In genomic region chr12:76030378-76031080, GRCh38 we compare ENCODE assay signal across 8 cellular contexts. TPM values are rescaled to one million over a fixed set of nuclear protein-coding genes. Genes with fewer than 3 reads are reported as not detected.
DNase-seq lines count a peak whose midpoint lies in the region; FAIRE-seq and TF ChIP-seq lines count a peak whose summit lies in the region.

No MANE protein-coding gene starts in this region.

- BruUV-seq in mammary epithelial cell (replicated peaks; lab: Mats Ljungman, UMichigan): no TSS peak

- H3K4me2 ChIP-seq in mammary epithelial cell (ENCODE audit: insufficient read depth, low read depth, low read length): peak overlapping the region; percentile 24

- peaks cover 15% of the 10 kb centered on the region for H3K36me3 ChIP-seq in mammary epithelial cell (ENCODE audit: insufficient read depth, low read length)
- no peaks in the 10 kb centered on the region for H3K36me3 ChIP-seq in kidney (ENCODE audit: control insufficient read depth in 1 of 2, insufficient read depth in 2 of 2, low read length in 2 of 2)

- peaks cover 80% of the 10 kb centered on the region for H3K79me2 ChIP-seq in mammary epithelial cell (ENCODE audit: insufficient read depth, low read length)

- peak; percentile 48 for DNase-seq in EL
- DNase-seq in HT1080 (ENCODE audit: low read depth): peak; percentile 62
- DNase-seq in T-helper 9 cell: peak; percentile 37
- DNase-seq in mammary epithelial cell: no peak
- DNase-seq in kidney: peak; percentile 82
- DNase-seq in stimulated activated CD4-positive, alpha-beta T cell treated with anti-CD3 and anti-CD28 coated beads, Interleukin-1b, Interleukin-23, amount 100 ng/mL, for 4 hours (ENCODE audit: low read depth in 2 of 2): peak; percentile 35 to 41
- no peak for DNase-seq in D721Med (ENCODE audit: insufficient read length, low spot score)
- DNase-seq in GDM1 (lab: John Stamatoyannopoulos, UW): no peak

- FAIRE-seq in kidney (lab: Jason Lieb, UNC) (no peak), D721Med (lab: Jason Lieb, UNC) (no peak)

- no peaks in the 10 kb centered on the region for H3K27me3 ChIP-seq in mammary epithelial cell (ENCODE audit: insufficient read depth, low read length)

- CTCF ChIA-PET in mammary epithelial cell (lab: Charles Lee; ENCODE audit: low non-redundant PET): interaction anchor here (0.7 to 0.9 kb wide), 2 partner anchors 210 to 470 kb away, joined by 3 to 5 read pairs; no protein-coding TSS in a partner anchor

- dilution Hi-C loops in mammary epithelial cell (cut with HindIII; ENCODE audit: low sequenced_read_pairs): no loop called here

- no peaks in the 10 kb centered on the region for H3K9me3 ChIP-seq in mammary epithelial cell (replicated peaks; ENCODE audit: insufficient read depth, low read length)
- no peaks in the 10 kb centered on the region for H3K9me3 ChIP-seq in kidney (ENCODE audit: control insufficient read depth in 1 of 2, low read length in 2 of 2)

- peaks cover 12% of the 10 kb centered on the region for H3K4me1 ChIP-seq in mammary epithelial cell (ENCODE audit: insufficient read depth, low read length)
- peaks cover 0 to 6% of the 10 kb centered on the region in 2 donors for H3K4me1 ChIP-seq in kidney (ENCODE audit: control insufficient read depth in 1 of 2, insufficient read depth in 1 of 2, low read depth in 1 of 2, low read length in 2 of 2)

- H4K20me1 ChIP-seq in mammary epithelial cell (ENCODE audit: insufficient read depth, low read length): peaks cover 6% of the 10 kb centered on the region

- in situ Hi-C loops in mammary epithelial cell (cut with MboI; ENCODE audit: low sequenced_read_pairs in 2 of 2): loop anchor here in 1 of 2 donors (10.0 kb wide), 2 partner anchors 396 to 496 kb away; no protein-coding TSS in a partner anchor

- intact Hi-C loops in mammary epithelial cell (cut with micrococcal nuclease) (loop anchor here (1.0 to 10.0 kb wide), 8 partner anchors 318 to 698 kb away; partner anchors contain the start of genes BBS10, CAPS2, GLIPR1L1 and GLIPR1L2), kidney (cut with DNase I) (loop anchor here (10.0 kb wide), 1 partner anchor 506 kb away; no protein-coding TSS in a partner anchor)

- H3K9ac ChIP-seq in mammary epithelial cell (ENCODE audit: insufficient read depth, low read length) (peak overlapping the region; percentile 95), kidney (ENCODE audit: low read length in 2 of 2) (peak overlapping the region; percentile 77 to 85)

- TF ChIP-seq CTCF in mammary epithelial cell (conservative IDR thresholded peaks at IDR 0.05 in 1 of 2, IDR thresholded peaks at IDR 0.05 in 1 of 2; ENCODE audit: extremely low read depth in 1 of 2, insufficient read depth in 1 of 2, low read depth in 1 of 2, low read length in 2 of 2) (no peak), kidney (IDR thresholded peaks at IDR 0.05; ENCODE audit: borderline replicate concordance, extremely low read depth, insufficient read depth) (no peak), D721Med (IDR thresholded peaks at IDR 0.05; ENCODE audit: insufficient read depth, missing control alignments) (no peak)

- WGBS in mammary epithelial cell (ENCODE audit: low coverage, missing lambda C conversion rate): 0% methylated on average over 17 of the region's 40 CpGs

- H3K27ac ChIP-seq in mammary epithelial cell (ENCODE audit: insufficient read depth, low read depth, low read length) (peak overlapping the region; percentile 92), kidney (ENCODE audit: low read depth in 2 of 2, low read length in 2 of 2) (peak overlapping the region; percentile 85 to 95)

- H3K4me3 ChIP-seq in mammary epithelial cell (replicated peaks in 1 of 3; ENCODE audit: insufficient read depth in 1 of 3, low read depth in 2 of 3, low read length in 3 of 3) (peak overlapping the region; percentile 87 to 96 (median 93)), kidney (ENCODE audit: low read length in 2 of 2) (peak overlapping the region; percentile 80 to 98)

- H2AFZ ChIP-seq in mammary epithelial cell (ENCODE audit: low read depth, low read length): no peak overlapping the region

RNA-seq across cellular contexts. Expression of gene PHLDA1, which starts 1.0 kb away (rescaled TPM):
- total RNA-seq in HT1080 (2014; rRNA removed; shearing (Covaris generic)): 155 and 184 TPM in 2 replicates
- 274 and 370 TPM in 2 replicates for polyA plus RNA-seq in HT1080 (2015; cell fraction: cytosol; rRNA removed)
- polyA plus RNA-seq in HT1080 (2015; cell fraction: nucleus; rRNA removed): 246 and 289 TPM in 2 replicates
- total RNA-seq in mammary epithelial cell (100 to 1,000 TPM; 161 to 545 TPM), kidney (15.3 TPM)
- polyA plus RNA-seq in mammary epithelial cell (120 TPM), kidney (ENCODE audit: insufficient read depth, low read depth, low replicate concordance) (9.5 TPM)
- 135 TPM for polyA minus RNA-seq in mammary epithelial cell

RNA-seq across cellular contexts. Expression of gene NAP1L1, which starts 54.0 kb away (rescaled TPM):
- total RNA-seq in HT1080 (2014; rRNA removed; shearing (Covaris generic)): 262 and 444 TPM in 2 replicates
- polyA plus RNA-seq in HT1080 (2015; cell fraction: cytosol; rRNA removed): 999 and 1,271 TPM in 2 replicates
- 741 and 770 TPM in 2 replicates for polyA plus RNA-seq in HT1080 (2015; cell fraction: nucleus; rRNA removed)
- total RNA-seq in mammary epithelial cell (100 to 1,000 TPM; 167 to 381 TPM), kidney (288 TPM)
- polyA plus RNA-seq in mammary epithelial cell (233 TPM), kidney (ENCODE audit: insufficient read depth, low read depth, low replicate concordance) (180 TPM)
- polyA minus RNA-seq in mammary epithelial cell: 123 TPM

Comparison
In these comparisons a context has a peak if more than half of its experiments do, and no peak if none do; other contexts are left out.
1. DNase-seq: peak in EL (single experiment), HT1080 (single experiment), T-helper 9 cell (single experiment), kidney (single experiment) and stimulated activated CD4-positive, alpha-beta T cell treated with anti-CD3 and anti-CD28 coated beads, Interleukin-1b, Interleukin-23, amount 100 ng/mL, for 4 hours (2 of 2); none in mammary epithelial cell (single experiment), D721Med (single experiment) and GDM1 (single experiment).